ENCODE assay signal across 8 cellular contexts in the genomic region with DNA sequence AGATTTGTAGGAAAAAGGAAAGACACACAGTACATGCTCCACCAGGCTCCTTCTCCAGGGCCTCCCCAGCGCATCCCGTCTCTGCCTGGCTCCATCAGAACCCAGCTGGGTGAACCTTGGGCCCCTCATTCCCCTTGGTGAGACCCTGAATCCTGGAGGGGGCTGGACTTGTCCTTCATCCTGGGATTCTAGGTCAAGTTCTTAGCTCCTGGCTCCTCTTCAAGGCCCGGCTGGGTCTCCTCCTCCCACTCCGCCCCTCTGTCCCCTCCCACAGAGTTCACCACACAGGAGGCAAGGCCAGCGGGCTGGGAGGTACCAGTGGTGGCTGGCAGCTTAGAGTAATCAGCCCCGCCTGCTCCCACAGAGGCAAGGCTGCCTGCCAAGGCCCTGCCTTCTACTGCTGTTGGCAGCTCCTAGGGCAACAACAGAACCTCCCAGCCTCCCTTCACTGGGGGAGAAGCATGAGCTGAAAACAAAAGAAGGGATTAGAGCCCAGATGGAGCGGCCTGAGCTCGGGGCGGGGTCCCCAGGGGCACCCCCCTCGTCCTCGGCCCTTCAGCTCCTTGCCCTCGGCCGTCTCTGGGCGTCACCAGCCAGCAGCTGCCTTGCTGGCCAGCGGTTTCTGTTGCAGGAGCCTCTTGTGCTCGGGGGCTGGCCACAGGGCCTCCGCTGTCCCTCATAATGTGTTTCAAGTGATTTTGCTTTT. TPM values are rescaled to one million over a fixed set of nuclear protein-coding genes. Genes with fewer than 3 reads are reported as not detected.
DNase-seq lines count a peak whose midpoint lies in the region; ATAC-seq, FAIRE-seq and TF ChIP-seq lines count a peak whose summit lies in the region.

No MANE protein-coding gene starts in this region.

- intact Hi-C loops in PC-3 (cut with micrococcal nuclease): no loop called here

- H3F3A ChIP-seq in PC-3 (ENCODE audit: low read length, unreplicated experiment): no peaks in the 10 kb centered on the region

- no peak overlapping the region for H3K9ac ChIP-seq in PC-3 (ENCODE audit: low read length)
- H3K9ac ChIP-seq in skeletal muscle tissue (ENCODE audit: low read depth in 1 of 3, low read length in 3 of 3): peak overlapping the region; percentile 74 to 85 (median 76)

- no peaks in the 10 kb centered on the region for H3K9me2 ChIP-seq in PC-3 (replicated peaks; ENCODE audit: low read length)

- BruUV-seq in PC-3 (replicated peaks; lab: Mats Ljungman, UMichigan): no TSS peak

- H3K4me3 ChIP-seq in PC-3 (ENCODE audit: low read length): no peak overlapping the region
- H3K4me3 ChIP-seq in skeletal muscle tissue (ENCODE audit: low read length in 3 of 3): peak overlapping the region; percentile 62 to 72 (median 68)

- POLR2A ChIA-PET in PC-3 (lab: Charles Lee; ENCODE audit: unreplicated experiment): interaction anchor here (0.6 to 0.7 kb wide), 2 partner anchors 29 to 63 kb away, joined by 3 to 5 read pairs; a partner anchor contains a TSS

- no peak for TF ChIP-seq CTCF in PC-3 (conservative IDR thresholded peaks at IDR 0.05; ENCODE audit: low read depth, low read length)

- H3K36me3 ChIP-seq in PC-3 (ENCODE audit: low read depth, low read length) (no peaks in the 10 kb centered on the region), skeletal muscle tissue (ENCODE audit: control insufficient read depth in 3 of 3, insufficient read depth in 3 of 3, low read length in 3 of 3) (no peaks in the 10 kb centered on the region)

- FAIRE-seq in HTR-8/SVneo (lab: Jason Lieb, UNC): no peak

- ATAC-seq in PC-3 (peak; percentile 99), GM19328 (IDR thresholded peaks at IDR 0.05; ENCODE audit: unreplicated experiment) (no peak), HG03159 (IDR thresholded peaks at IDR 0.05; ENCODE audit: unreplicated experiment) (no peak)

- H3K4me1 ChIP-seq in PC-3 (ENCODE audit: insufficient read depth, low read length) (peaks cover 22% of the 10 kb centered on the region), skeletal muscle tissue (ENCODE audit: control insufficient read depth in 3 of 3, insufficient read depth in 3 of 3, low read length in 3 of 3) (peaks cover 40 to 51% (median 45%) of the 10 kb centered on the region in 3 donors)

- peak overlapping the region; percentile 27; the same call in 1 of the 2 replicates for H3K4me2 ChIP-seq in PC-3 (ENCODE audit: low read length)

- no peak overlapping the region for H3K27ac ChIP-seq in PC-3 (ENCODE audit: low read length)
- peak overlapping the region; percentile 95 for H3K27ac ChIP-seq in caudate nucleus (ENCODE audit: low read depth, low read length)
- peak overlapping the region; percentile 96 for H3K27ac ChIP-seq in skeletal muscle tissue (ENCODE audit: low read depth, low read length)

- H2AFZ ChIP-seq in PC-3 (ENCODE audit: low read length): peak overlapping the region; percentile 76

- H3K79me2 ChIP-seq in PC-3 (ENCODE audit: low read length): no peaks in the 10 kb centered on the region

- DNase-seq in D341Med (ENCODE audit: low spot score): peak; percentile 94
- DNase-seq in HTR-8/SVneo (ENCODE audit: insufficient read length, low spot score): peak; percentile 80
- peak; percentile 88 for DNase-seq in PC-3
- peak; percentile 29 to 97 (median 90) for DNase-seq in caudate nucleus (lab: John Stamatoyannopoulos, UW)
- DNase-seq in islet precursor cell: peak; percentile 89

- H4K20me1 ChIP-seq in PC-3 (ENCODE audit: low read length): no peaks in the 10 kb centered on the region

- no peaks in the 10 kb centered on the region for H3K27me3 ChIP-seq in PC-3 (ENCODE audit: low read length)
- no peaks in the 10 kb centered on the region for H3K27me3 ChIP-seq in skeletal muscle tissue (ENCODE audit: control insufficient read depth in 3 of 3, insufficient read depth in 3 of 3, low read length in 3 of 3)

- H3K9me3 ChIP-seq in PC-3 (ENCODE audit: low read length) (no peaks in the 10 kb centered on the region), skeletal muscle tissue (ENCODE audit: control insufficient read depth in 3 of 3, low read length in 3 of 3) (no peaks in the 10 kb centered on the region)

- CTCF ChIA-PET in PC-3 (lab: Charles Lee): interaction anchor here (0.6 to 1.1 kb wide), 2 partner anchors 8 kb away, joined by 3 read pairs; no protein-coding TSS in a partner anchor

RNA-seq across cellular contexts. Expression of a gene that starts 49.4 kb away (rescaled TPM):
- total RNA-seq in PC-3 (2014; rRNA removed): 307 and 308 TPM in 2 replicates
- total RNA-seq in skeletal muscle tissue: 230 TPM
